1 cellular context compared by ENCODE assay signal in the genomic region with DNA sequence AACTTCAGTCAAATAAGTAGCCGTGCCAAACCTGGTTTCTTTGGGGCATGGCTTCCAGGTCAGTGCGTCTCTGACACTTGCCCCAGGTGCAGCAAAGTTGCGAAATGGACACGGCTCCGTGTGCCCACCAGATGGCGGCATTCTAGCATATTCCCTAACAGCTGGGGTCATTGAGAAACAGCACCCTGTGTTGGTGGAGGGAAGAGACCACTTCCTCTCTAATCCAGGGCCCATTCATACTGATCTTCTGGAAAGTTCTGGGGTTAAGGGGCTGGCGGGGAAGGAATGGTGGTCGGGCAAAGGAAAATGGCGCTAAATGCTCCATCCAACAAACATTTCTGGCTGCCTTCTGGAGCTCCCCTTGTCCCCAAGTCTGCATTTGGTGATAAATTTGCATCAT.
TF ChIP-seq lines count a peak whose summit lies in the region.

No MANE protein-coding gene starts in this region.

TF ChIP-seq in HepG2, 621 proteins besides CTCF, POLR2A, EP300 and RAD21 (continued from another document and continues in another):
- TF ChIP-seq, protein P1, sequence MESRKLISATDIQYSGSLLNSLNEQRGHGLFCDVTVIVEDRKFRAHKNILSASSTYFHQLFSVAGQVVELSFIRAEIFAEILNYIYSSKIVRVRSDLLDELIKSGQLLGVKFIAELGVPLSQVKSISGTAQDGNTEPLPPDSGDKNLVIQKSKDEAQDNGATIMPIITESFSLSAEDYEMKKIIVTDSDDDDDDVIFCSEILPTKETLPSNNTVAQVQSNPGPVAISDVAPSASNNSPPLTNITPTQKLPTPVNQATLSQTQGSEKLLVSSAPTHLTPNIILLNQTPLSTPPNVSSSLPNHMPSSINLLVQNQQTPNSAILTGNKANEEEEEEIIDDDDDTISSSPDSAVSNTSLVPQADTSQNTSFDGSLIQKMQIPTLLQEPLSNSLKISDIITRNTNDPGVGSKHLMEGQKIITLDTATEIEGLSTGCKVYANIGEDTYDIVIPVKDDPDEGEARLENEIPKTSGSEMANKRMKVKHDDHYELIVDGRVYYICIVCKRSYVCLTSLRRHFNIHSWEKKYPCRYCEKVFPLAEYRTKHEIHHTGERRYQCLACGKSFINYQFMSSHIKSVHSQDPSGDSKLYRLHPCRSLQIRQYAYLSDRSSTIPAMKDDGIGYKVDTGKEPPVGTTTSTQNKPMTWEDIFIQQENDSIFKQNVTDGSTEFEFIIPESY (CRISPR knock-in tag; IDR thresholded peaks at IDR 0.05): peak; percentile 79; the same call in 1 of the 2 replicates
- TF ChIP-seq, protein P2, sequence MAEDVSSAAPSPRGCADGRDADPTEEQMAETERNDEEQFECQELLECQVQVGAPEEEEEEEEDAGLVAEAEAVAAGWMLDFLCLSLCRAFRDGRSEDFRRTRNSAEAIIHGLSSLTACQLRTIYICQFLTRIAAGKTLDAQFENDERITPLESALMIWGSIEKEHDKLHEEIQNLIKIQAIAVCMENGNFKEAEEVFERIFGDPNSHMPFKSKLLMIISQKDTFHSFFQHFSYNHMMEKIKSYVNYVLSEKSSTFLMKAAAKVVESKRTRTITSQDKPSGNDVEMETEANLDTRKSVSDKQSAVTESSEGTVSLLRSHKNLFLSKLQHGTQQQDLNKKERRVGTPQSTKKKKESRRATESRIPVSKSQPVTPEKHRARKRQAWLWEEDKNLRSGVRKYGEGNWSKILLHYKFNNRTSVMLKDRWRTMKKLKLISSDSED (CRISPR knock-in tag; IDR thresholded peaks at IDR 0.05): no peak
- TF ChIP-seq SP140L (CRISPR knock-in tag; IDR thresholded peaks at IDR 0.05; ENCODE audit: borderline replicate concordance) (no peak), ZNF264 (CRISPR knock-in tag; IDR thresholded peaks at IDR 0.05) (no peak), ZNF780A (CRISPR knock-in tag; IDR thresholded peaks at IDR 0.05) (no peak), ZNF577 (CRISPR knock-in tag; IDR thresholded peaks at IDR 0.05; ENCODE audit: borderline replicate concordance, low read depth) (no peak), TAF1 (CRISPR knock-in tag; IDR thresholded peaks at IDR 0.05) (no peak), TBX2 (CRISPR knock-in tag; IDR thresholded peaks at IDR 0.05; ENCODE audit: borderline replicate concordance) (peak; percentile 56; the same call in 1 of the 2 replicates), HNRNPUL1 (IDR thresholded peaks at IDR 0.05; ENCODE audit: low read depth, low read length) (no peak), KLF9 (CRISPR knock-in tag; IDR thresholded peaks at IDR 0.05; ENCODE audit: low read depth) (peak; percentile 49; the same call in 1 of the 2 replicates), JDP2 (CRISPR knock-in tag; IDR thresholded peaks at IDR 0.05; ENCODE audit: borderline replicate concordance) (no peak), ELF3 (CRISPR knock-in tag; IDR thresholded peaks at IDR 0.05) (peak; percentile 73), SP1 (IDR thresholded peaks at IDR 0.05) (no peak), SP1 (CRISPR knock-in tag; IDR thresholded peaks at IDR 0.05) (no peak), MAZ (IDR thresholded peaks at IDR 0.05; ENCODE audit: borderline replicate concordance, low read depth, low read length) (no peak), MAZ (CRISPR knock-in tag; IDR thresholded peaks at IDR 0.05; ENCODE audit: low read depth) (0 out of 2 replicates have a peak, but pooled peaks have one; percentile 12), NR2F1 (CRISPR knock-in tag; IDR thresholded peaks at IDR 0.05) (peak; percentile 22 to 48; a peak in 2 of 4 replicates), ZNF484 (CRISPR knock-in tag; IDR thresholded peaks at IDR 0.05; ENCODE audit: borderline replicate concordance, low read depth) (no peak), GTF3A (CRISPR knock-in tag; conservative IDR thresholded peaks at IDR 0.05) (no peak), TEAD3 (CRISPR knock-in tag; optimal IDR thresholded peaks at IDR 0.05; ENCODE audit: borderline replicate concordance) (peak; percentile 55), ZNF773 (CRISPR knock-in tag; IDR thresholded peaks at IDR 0.05; ENCODE audit: borderline replicate concordance) (no peak), IKZF4 (CRISPR knock-in tag; IDR thresholded peaks at IDR 0.05; ENCODE audit: borderline replicate concordance, low read depth, not compliant biosample characterization) (no peak), BRD4 (CRISPR knock-in tag; IDR thresholded peaks at IDR 0.05) (0 out of 2 replicates have a peak, but pooled peaks have one; percentile 53), ZKSCAN8 (CRISPR knock-in tag; IDR thresholded peaks at IDR 0.05; ENCODE audit: borderline replicate concordance) (no peak), XRCC5 (optimal IDR thresholded peaks at IDR 0.05; ENCODE audit: low read length) (peak; percentile 54), STAG1 (CRISPR knock-in tag; IDR thresholded peaks at IDR 0.05) (peak; percentile 98), ARNT2 (CRISPR knock-in tag; IDR thresholded peaks at IDR 0.05; ENCODE audit: low read depth) (0 out of 2 replicates have a peak, but pooled peaks have one; percentile 34), ZSCAN30 (CRISPR knock-in tag; IDR thresholded peaks at IDR 0.05) (no peak), BORCS8-MEF2B (CRISPR knock-in tag; IDR thresholded peaks at IDR 0.05) (peak; percentile 70), KMT2B (CRISPR knock-in tag; IDR thresholded peaks at IDR 0.05) (no peak), RXRA (CRISPR knock-in tag; IDR thresholded peaks at IDR 0.05) (peak; percentile 60; the same call in 1 of the 2 replicates), ZNF430 (CRISPR knock-in tag; IDR thresholded peaks at IDR 0.05) (peak; percentile 49; the same call in 1 of the 2 replicates), ZNF260 (CRISPR knock-in tag; IDR thresholded peaks at IDR 0.05; ENCODE audit: borderline replicate concordance, low read depth) (no peak), SMARCE1 (IDR thresholded peaks at IDR 0.05; ENCODE audit: borderline replicate concordance) (no peak), ZNF501 (CRISPR knock-in tag; IDR thresholded peaks at IDR 0.05) (no peak), ZNF75D (CRISPR knock-in tag; IDR thresholded peaks at IDR 0.05; ENCODE audit: borderline replicate concordance) (no peak)
- TF ChIP-seq, protein P3, sequence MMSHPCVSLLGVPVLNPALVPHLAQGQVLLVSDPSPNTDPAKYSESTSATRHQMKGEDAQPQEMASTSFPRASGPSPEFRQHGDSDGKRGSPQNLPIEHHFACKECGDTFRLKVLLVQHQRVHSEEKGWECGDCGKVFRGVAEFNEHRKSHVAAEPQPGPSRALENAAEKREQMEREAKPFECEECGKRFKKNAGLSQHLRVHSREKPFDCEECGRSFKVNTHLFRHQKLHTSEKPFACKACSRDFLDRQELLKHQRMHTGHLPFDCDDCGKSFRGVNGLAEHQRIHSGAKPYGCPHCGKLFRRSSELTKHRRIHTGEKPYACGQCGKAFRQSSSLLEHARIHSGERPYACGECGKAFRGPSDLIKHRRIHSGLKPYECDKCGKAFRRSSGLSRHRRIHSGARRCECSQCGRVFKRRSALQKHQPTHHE (CRISPR knock-in tag; IDR thresholded peaks at IDR 0.05; ENCODE audit: borderline replicate concordance): no peak
- TF ChIP-seq, protein P4, sequence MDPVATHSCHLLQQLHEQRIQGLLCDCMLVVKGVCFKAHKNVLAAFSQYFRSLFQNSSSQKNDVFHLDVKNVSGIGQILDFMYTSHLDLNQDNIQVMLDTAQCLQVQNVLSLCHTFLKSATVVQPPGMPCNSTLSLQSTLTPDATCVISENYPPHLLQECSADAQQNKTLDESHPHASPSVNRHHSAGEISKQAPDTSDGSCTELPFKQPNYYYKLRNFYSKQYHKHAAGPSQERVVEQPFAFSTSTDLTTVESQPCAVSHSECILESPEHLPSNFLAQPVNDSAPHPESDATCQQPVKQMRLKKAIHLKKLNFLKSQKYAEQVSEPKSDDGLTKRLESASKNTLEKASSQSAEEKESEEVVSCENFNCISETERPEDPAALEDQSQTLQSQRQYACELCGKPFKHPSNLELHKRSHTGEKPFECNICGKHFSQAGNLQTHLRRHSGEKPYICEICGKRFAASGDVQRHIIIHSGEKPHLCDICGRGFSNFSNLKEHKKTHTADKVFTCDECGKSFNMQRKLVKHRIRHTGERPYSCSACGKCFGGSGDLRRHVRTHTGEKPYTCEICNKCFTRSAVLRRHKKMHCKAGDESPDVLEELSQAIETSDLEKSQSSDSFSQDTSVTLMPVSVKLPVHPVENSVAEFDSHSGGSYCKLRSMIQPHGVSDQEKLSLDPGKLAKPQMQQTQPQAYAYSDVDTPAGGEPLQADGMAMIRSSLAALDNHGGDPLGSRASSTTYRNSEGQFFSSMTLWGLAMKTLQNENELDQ (CRISPR knock-in tag; IDR thresholded peaks at IDR 0.05; ENCODE audit: borderline replicate concordance): no peak
- TF ChIP-seq, protein P5, sequence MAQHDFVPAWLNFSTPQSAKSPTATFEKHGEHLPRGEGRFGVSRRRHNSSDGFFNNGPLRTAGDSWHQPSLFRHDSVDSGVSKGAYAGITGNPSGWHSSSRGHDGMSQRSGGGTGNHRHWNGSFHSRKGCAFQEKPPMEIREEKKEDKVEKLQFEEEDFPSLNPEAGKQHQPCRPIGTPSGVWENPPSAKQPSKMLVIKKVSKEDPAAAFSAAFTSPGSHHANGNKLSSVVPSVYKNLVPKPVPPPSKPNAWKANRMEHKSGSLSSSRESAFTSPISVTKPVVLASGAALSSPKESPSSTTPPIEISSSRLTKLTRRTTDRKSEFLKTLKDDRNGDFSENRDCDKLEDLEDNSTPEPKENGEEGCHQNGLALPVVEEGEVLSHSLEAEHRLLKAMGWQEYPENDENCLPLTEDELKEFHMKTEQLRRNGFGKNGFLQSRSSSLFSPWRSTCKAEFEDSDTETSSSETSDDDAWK (CRISPR knock-in tag; IDR thresholded peaks at IDR 0.05): no peak
- TF ChIP-seq, protein P6, sequence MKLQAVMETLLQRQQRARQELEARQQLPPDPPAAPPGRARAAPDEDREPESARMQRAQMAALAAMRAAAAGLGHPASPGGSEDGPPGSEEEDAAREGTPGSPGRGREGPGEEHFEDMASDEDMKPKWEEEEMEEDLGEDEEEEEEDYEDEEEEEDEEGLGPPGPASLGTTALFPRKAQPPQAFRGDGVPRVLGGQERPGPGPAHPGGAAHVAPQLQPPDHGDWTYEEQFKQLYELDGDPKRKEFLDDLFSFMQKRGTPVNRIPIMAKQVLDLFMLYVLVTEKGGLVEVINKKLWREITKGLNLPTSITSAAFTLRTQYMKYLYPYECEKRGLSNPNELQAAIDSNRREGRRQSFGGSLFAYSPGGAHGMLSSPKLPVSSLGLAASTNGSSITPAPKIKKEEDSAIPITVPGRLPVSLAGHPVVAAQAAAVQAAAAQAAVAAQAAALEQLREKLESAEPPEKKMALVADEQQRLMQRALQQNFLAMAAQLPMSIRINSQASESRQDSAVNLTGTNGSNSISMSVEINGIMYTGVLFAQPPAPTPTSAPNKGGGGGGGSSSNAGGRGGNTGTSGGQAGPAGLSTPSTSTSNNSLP (IDR thresholded peaks at IDR 0.05; ENCODE audit: low read depth, low read length): 0 out of 2 replicates have a peak, but pooled peaks have one; percentile 21
- TF ChIP-seq, protein P7, sequence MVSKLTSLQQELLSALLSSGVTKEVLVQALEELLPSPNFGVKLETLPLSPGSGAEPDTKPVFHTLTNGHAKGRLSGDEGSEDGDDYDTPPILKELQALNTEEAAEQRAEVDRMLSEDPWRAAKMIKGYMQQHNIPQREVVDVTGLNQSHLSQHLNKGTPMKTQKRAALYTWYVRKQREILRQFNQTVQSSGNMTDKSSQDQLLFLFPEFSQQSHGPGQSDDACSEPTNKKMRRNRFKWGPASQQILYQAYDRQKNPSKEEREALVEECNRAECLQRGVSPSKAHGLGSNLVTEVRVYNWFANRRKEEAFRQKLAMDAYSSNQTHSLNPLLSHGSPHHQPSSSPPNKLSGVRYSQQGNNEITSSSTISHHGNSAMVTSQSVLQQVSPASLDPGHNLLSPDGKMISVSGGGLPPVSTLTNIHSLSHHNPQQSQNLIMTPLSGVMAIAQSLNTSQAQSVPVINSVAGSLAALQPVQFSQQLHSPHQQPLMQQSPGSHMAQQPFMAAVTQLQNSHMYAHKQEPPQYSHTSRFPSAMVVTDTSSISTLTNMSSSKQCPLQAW (CRISPR knock-in tag; IDR thresholded peaks at IDR 0.05): peak; percentile 47; the same call in 1 of the 2 replicates
- TF ChIP-seq, protein P8, sequence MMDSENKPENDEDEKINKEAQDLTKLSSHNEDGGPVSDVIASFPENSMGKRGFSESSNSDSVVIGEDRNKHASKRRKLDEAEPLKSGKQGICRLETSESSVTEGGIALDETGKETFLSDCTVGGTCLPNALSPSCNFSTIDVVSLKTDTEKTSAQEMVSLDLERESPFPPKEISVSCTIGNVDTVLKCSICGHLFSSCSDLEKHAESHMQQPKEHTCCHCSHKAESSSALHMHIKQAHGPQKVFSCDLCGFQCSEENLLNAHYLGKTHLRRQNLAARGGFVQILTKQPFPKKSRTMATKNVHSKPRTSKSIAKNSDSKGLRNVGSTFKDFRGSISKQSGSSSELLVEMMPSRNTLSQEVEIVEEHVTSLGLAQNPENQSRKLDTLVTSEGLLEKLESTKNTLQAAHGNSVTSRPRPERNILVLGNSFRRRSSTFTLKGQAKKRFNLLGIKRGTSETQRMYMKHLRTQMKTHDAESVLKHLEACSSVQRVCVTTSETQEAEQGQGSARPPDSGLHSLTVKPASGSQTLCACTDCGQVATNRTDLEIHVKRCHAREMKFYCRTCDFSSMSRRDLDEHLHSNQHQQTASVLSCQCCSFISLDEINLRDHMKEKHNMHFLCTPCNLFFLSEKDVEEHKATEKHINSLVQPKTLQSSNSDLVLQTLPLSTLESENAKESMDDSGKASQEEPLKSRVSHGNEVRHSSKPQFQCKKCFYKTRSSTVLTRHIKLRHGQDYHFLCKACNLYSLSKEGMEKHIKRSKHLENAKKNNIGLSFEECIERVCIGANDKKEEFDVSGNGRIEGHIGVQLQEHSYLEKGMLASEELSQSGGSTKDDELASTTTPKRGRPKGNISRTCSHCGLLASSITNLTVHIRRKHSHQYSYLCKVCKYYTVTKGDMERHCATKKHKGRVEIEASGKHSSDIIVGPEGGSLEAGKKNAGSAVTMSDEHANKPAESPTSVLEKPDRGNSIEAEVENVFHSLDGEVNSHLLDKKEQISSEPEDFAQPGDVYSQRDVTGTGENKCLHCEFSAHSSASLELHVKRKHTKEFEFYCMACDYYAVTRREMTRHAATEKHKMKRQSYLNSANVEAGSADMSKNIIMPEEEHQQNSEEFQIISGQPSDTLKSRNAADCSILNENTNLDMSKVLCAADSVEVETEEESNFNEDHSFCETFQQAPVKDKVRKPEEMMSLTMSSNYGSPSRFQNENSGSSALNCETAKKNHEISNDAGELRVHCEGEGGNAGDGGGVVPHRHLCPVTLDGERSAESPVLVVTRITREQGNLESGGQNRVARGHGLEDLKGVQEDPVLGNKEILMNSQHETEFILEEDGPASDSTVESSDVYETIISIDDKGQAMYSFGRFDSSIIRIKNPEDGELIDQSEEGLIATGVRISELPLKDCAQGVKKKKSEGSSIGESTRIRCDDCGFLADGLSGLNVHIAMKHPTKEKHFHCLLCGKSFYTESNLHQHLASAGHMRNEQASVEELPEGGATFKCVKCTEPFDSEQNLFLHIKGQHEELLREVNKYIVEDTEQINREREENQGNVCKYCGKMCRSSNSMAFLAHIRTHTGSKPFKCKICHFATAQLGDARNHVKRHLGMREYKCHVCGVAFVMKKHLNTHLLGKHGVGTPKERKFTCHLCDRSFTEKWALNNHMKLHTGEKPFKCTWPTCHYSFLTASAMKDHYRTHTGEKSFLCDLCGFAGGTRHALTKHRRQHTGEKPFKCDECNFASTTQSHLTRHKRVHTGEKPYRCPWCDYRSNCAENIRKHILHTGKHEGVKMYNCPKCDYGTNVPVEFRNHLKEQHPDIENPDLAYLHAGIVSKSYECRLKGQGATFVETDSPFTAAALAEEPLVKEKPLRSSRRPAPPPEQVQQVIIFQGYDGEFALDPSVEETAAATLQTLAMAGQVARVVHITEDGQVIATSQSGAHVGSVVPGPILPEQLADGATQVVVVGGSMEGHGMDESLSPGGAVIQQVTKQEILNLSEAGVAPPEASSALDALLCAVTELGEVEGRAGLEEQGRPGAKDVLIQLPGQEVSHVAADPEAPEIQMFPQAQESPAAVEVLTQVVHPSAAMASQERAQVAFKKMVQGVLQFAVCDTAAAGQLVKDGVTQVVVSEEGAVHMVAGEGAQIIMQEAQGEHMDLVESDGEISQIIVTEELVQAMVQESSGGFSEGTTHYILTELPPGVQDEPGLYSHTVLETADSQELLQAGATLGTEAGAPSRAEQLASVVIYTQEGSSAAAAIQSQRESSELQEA (CRISPR knock-in tag; IDR thresholded peaks at IDR 0.05; ENCODE audit: not compliant biosample characterization): peak; percentile 34
